In the genomic region with DNA sequence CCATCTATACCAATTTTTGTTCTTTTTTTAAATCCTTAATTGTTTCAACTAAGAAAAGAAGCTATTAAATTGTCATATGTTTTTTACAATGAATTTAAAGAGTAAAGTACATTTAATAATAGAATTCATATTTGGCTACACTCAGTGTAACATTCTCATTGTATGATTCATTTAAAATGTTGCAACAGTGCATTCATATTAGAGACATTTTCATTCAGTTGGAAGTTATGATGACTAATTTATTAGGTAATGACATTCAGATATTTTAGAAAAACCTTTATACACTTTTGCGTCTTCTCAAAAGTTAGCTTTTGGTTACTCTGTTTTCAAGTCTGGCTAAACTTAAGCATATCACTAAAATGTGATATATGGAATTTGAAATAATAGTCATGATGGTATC, we compare ENCODE assay signal across 24 cellular contexts.
DNase-seq lines count a peak whose midpoint lies in the region; ATAC-seq and TF ChIP-seq lines count a peak whose summit lies in the region.
"Had no signal": no experiment of that assay in that cellular context is flagged by ENCODE, and none has a peak within 500 bp of the region (broad histone marks: within the 10 kb centered on the region; RNA-seq: fewer than 3 reads in every experiment).

No MANE protein-coding gene starts in this region.

- no peaks in the 10 kb centered on the region for H3K36me3 ChIP-seq in breast epithelium
- H3K36me3 ChIP-seq: BLaER1, upper lobe of right lung had no signal

- in situ Hi-C loops in astrocyte of the cerebellum (cut with HindIII; ENCODE audit: low sequenced_read_pairs) = no loop called here

- no peaks in the 10 kb centered on the region for H3K36me3 Mint-ChIP-seq in MCF 10A (ENCODE audit: insufficient read depth, unreplicated experiment)
- H3K36me3 Mint-ChIP-seq: activated CD8-positive, alpha-beta memory T cell treated with anti-CD3 and anti-CD28 coated beads, Interleukin-2, amount 10 ng/mL, durations not matched to agents 7 days and 5 days; activated naive CD8-positive, alpha-beta T cell treated with anti-CD3 and anti-CD28 coated beads, Interleukin-2, amount 10 ng/mL, durations not matched to agents 7 days and 5 days; memory B cell; naive thymus-derived CD4-positive, alpha-beta T cell had no signal

- peaks cover 9% of the 10 kb centered on the region for H3K9me3 Mint-ChIP-seq in MCF 10A (ENCODE audit: unreplicated experiment)

- peak; percentile 63 for DNase-seq in MCF 10A (ENCODE audit: unreplicated experiment)
- DNase-seq in breast epithelium (ENCODE audit: low spot score in 2 of 2) = no peak
- DNase-seq in astrocyte of the cerebellum (ENCODE audit: low read depth) = peak; percentile 15
- DNase-seq in fibroblast of the conjunctiva (ENCODE audit: low read depth) = peak; percentile 30
- DNase-seq in NCI-H524 treated with DMSO at 0.1 percent for 48 hours (lab: John Stamatoyannopoulos, UW) = no peak
- no peak for DNase-seq in GM10266 (ENCODE audit: extremely low spot score)
- DNase-seq: 8988T; activated CD4-positive, alpha-beta T cell treated with anti-CD3 and anti-CD28 coated beads for 4 hours; activated CD8-positive, alpha-beta memory T cell treated with anti-CD3 and anti-CD28 coated beads, Interleukin-2, amount 10 ng/mL, durations not matched to agents 7 days and 5 days; activated naive CD8-positive, alpha-beta T cell treated with anti-CD3 and anti-CD28 coated beads, Interleukin-2, amount 10 ng/mL, durations not matched to agents 7 days and 5 days; central memory CD4-positive, alpha-beta T cell; effector CD4-positive, alpha-beta T cell; foreskin melanocyte; H9; naive thymus-derived CD4-positive, alpha-beta T cell; NCI-H187 treated with DMSO at 0.1 percent for 48 hours; NCI-H446; stimulated activated naive CD8-positive, alpha-beta T cell treated with anti-CD3 and anti-CD28 coated beads, Interleukin-15, amount 100 ng/mL, for 72 hours; upper lobe of right lung had no signal

- CTCF ChIA-PET in MCF 10A (lab: Yijun Ruan, JAX) = interaction anchor here (0.7 kb wide), 1 partner anchor 1191 kb away, joined by 3 read pairs; no protein-coding TSS in a partner anchor

- H3K4me3 ChIP-seq in breast epithelium = no peak overlapping the region
- no peak overlapping the region for H3K4me3 ChIP-seq in astrocyte of the cerebellum (ENCODE audit: low read depth, low read length)
- H3K4me3 ChIP-seq: BLaER1, upper lobe of right lung had no signal

- no peak for ATAC-seq in GM18858 (IDR thresholded peaks at IDR 0.05; ENCODE audit: unreplicated experiment)
- no peak for ATAC-seq in GM21529 (IDR thresholded peaks at IDR 0.05; ENCODE audit: unreplicated experiment)
- ATAC-seq: activated CD8-positive, alpha-beta memory T cell treated with anti-CD3 and anti-CD28 coated beads, Interleukin-2, amount 10 ng/mL, durations not matched to agents 7 days and 5 days; activated T-helper 17 cell treated with anti-CD3 and anti-CD28 coated beads, Interleukin-2, amount 50 U/mL, for 72 hours; naive thymus-derived CD4-positive, alpha-beta T cell; stimulated activated naive CD8-positive, alpha-beta T cell treated with anti-CD3 and anti-CD28 coated beads, Interleukin-15, amount 100 ng/mL, for 72 hours; upper lobe of right lung had no signal

- H3K4me3 Mint-ChIP-seq in MCF 10A (ENCODE audit: unreplicated experiment) = no peak overlapping the region
- H3K4me3 Mint-ChIP-seq: activated CD8-positive, alpha-beta memory T cell treated with anti-CD3 and anti-CD28 coated beads, Interleukin-2, amount 10 ng/mL, durations not matched to agents 7 days and 5 days; activated naive CD8-positive, alpha-beta T cell treated with anti-CD3 and anti-CD28 coated beads, Interleukin-2, amount 10 ng/mL, durations not matched to agents 7 days and 5 days; activated T-helper 17 cell treated with anti-CD3 and anti-CD28 coated beads, Interleukin-2, amount 50 U/mL, for 72 hours; H9; memory B cell; naive thymus-derived CD4-positive, alpha-beta T cell; stimulated activated naive CD8-positive, alpha-beta T cell treated with anti-CD3 and anti-CD28 coated beads, Interleukin-15, amount 100 ng/mL, for 72 hours had no signal

- POLR2A ChIA-PET in MCF 10A (lab: Yijun Ruan, JAX) = interaction anchor here (0.7 to 1.0 kb wide), 4 partner anchors 42 to 661 kb away, joined by 3 read pairs; no protein-coding TSS in a partner anchor

- H3K9me3 ChIP-seq in breast epithelium = peaks cover 0 to 26% of the 10 kb centered on the region in 2 donors
- H3K9me3 ChIP-seq: BLaER1 had no signal

- intact Hi-C loops in MCF 10A (cut with micrococcal nuclease) = loop anchor here (2.0 kb wide), 1 partner anchor 197 kb away; no protein-coding TSS in a partner anchor
- intact Hi-C loops in breast epithelium (cut with DNase I; ENCODE audit: low total_unique reads) = loop anchor here (10.0 kb wide), 1 partner anchor 355 kb away; no protein-coding TSS in a partner anchor

- H3K27me3 ChIP-seq in breast epithelium = no peaks in the 10 kb centered on the region
- H3K27me3 ChIP-seq: BLaER1, upper lobe of right lung had no signal

- H3K27ac Mint-ChIP-seq in MCF 10A (ENCODE audit: low read depth, unreplicated experiment) = no peak overlapping the region
- H3K27ac Mint-ChIP-seq: activated CD8-positive, alpha-beta memory T cell treated with anti-CD3 and anti-CD28 coated beads, Interleukin-2, amount 10 ng/mL, durations not matched to agents 7 days and 5 days; activated naive CD8-positive, alpha-beta T cell treated with anti-CD3 and anti-CD28 coated beads, Interleukin-2, amount 10 ng/mL, durations not matched to agents 7 days and 5 days; activated T-helper 17 cell treated with anti-CD3 and anti-CD28 coated beads, Interleukin-2, amount 50 U/mL, for 72 hours; H9; memory B cell; naive thymus-derived CD4-positive, alpha-beta T cell; stimulated activated naive CD8-positive, alpha-beta T cell treated with anti-CD3 and anti-CD28 coated beads, Interleukin-15, amount 100 ng/mL, for 72 hours had no signal

- no peak for TF ChIP-seq CTCF in MCF 10A (IDR thresholded peaks at IDR 0.05; ENCODE audit: unreplicated experiment)
- TF ChIP-seq CTCF in breast epithelium (IDR thresholded peaks at IDR 0.05) = no peak
- TF ChIP-seq CTCF in astrocyte of the cerebellum (IDR thresholded peaks at IDR 0.05; ENCODE audit: low read depth, low read length, missing control alignments) = no peak
- TF ChIP-seq CTCF in GM10266 (IDR thresholded peaks at IDR 0.05; ENCODE audit: control insufficient read depth, insufficient read depth, low read depth, missing control alignments) = no peak

- H3K4me1 ChIP-seq in breast epithelium = no peaks in the 10 kb centered on the region
- H3K4me1 ChIP-seq: BLaER1, upper lobe of right lung had no signal

- H3K27ac ChIP-seq in breast epithelium = no peak overlapping the region
- H3K27ac ChIP-seq: BLaER1, upper lobe of right lung had no signal

- TF ChIP-seq POLR2A in breast epithelium (IDR thresholded peaks at IDR 0.05) = no peak

- BruUV-seq in MCF 10A (replicated peaks; lab: Mats Ljungman, UMichigan) = no TSS peak

- H3K27me3 Mint-ChIP-seq in MCF 10A (ENCODE audit: insufficient read depth, unreplicated experiment) = no peaks in the 10 kb centered on the region
- H3K27me3 Mint-ChIP-seq: activated CD8-positive, alpha-beta memory T cell treated with anti-CD3 and anti-CD28 coated beads, Interleukin-2, amount 10 ng/mL, durations not matched to agents 7 days and 5 days; activated naive CD8-positive, alpha-beta T cell treated with anti-CD3 and anti-CD28 coated beads, Interleukin-2, amount 10 ng/mL, durations not matched to agents 7 days and 5 days; activated T-helper 17 cell treated with anti-CD3 and anti-CD28 coated beads, Interleukin-2, amount 50 U/mL, for 72 hours; memory B cell; naive thymus-derived CD4-positive, alpha-beta T cell; stimulated activated naive CD8-positive, alpha-beta T cell treated with anti-CD3 and anti-CD28 coated beads, Interleukin-15, amount 100 ng/mL, for 72 hours had no signal

- peaks cover 3% of the 10 kb centered on the region for H3K4me1 Mint-ChIP-seq in MCF 10A (ENCODE audit: insufficient read depth, unreplicated experiment)
- H3K4me1 Mint-ChIP-seq: activated CD8-positive, alpha-beta memory T cell treated with anti-CD3 and anti-CD28 coated beads, Interleukin-2, amount 10 ng/mL, durations not matched to agents 7 days and 5 days; activated naive CD8-positive, alpha-beta T cell treated with anti-CD3 and anti-CD28 coated beads, Interleukin-2, amount 10 ng/mL, durations not matched to agents 7 days and 5 days; activated T-helper 17 cell treated with anti-CD3 and anti-CD28 coated beads, Interleukin-2, amount 50 U/mL, for 72 hours; H9; memory B cell; naive thymus-derived CD4-positive, alpha-beta T cell; stimulated activated naive CD8-positive, alpha-beta T cell treated with anti-CD3 and anti-CD28 coated beads, Interleukin-15, amount 100 ng/mL, for 72 hours had no signal

Comparison
In these comparisons a context has a peak if more than half of its experiments do, and no peak if none do; other contexts are left out.
1. DNase-seq: peak in MCF 10A (single experiment), astrocyte of the cerebellum (single experiment) and fibroblast of the conjunctiva (single experiment); none in breast epithelium (0 of 2), NCI-H524 treated with DMSO at 0.1 percent for 48 hours (single experiment) and GM10266 (single experiment).